ENCODE assay signal across 1 cellular context in genomic region chr14:102929349-102930137, GRCh38.
A peak's percentile ranks its signal among the peaks of the same experiment; 100 is the strongest.
TF ChIP-seq lines count a peak whose summit lies in the region.

No MANE protein-coding gene starts in this region.

TF ChIP-seq in H1, 55 proteins besides CTCF, POLR2A, EP300 and RAD21:
- 0 out of 4 replicates have a peak, but pooled peaks of 1 of the 2 experiments have one; percentile 16 for TF ChIP-seq SIN3A (conservative IDR thresholded peaks at IDR 0.05 in 1 of 2, IDR thresholded peaks at IDR 0.05 in 1 of 2; ENCODE audit: low read depth in 1 of 2, low read length in 2 of 2)
- TF ChIP-seq SUZ12 (IDR thresholded peaks at IDR 0.05; ENCODE audit: low read length) = peak; percentile 96
- TF ChIP-seq KDM4A (IDR thresholded peaks at IDR 0.05; ENCODE audit: low read depth, low read length, severe bottlenecking) = no peak
- TF ChIP-seq ATF3 (IDR thresholded peaks at IDR 0.05; ENCODE audit: insufficient read depth, low read depth, low read length) = no peak
- no peak for TF ChIP-seq CEBPB (IDR thresholded peaks at IDR 0.05; ENCODE audit: low read depth, low read length)
- TF ChIP-seq EZH2 (IDR thresholded peaks at IDR 0.05; ENCODE audit: low read depth, low read length, severe bottlenecking) = peak; percentile 95
- peak; percentile 36 for TF ChIP-seq RNF2 (IDR thresholded peaks at IDR 0.05; ENCODE audit: borderline replicate concordance, low read depth, low read length, missing control alignments, poor library complexity, severe bottlenecking)
